ENCODE assay signal across 14 cellular contexts in genomic region chr12:116864371-116865160, GRCh38. TPM values are rescaled to one million over a fixed set of nuclear protein-coding genes. Genes with fewer than 3 reads are reported as not detected.
DNase-seq lines count a peak whose midpoint lies in the region; ATAC-seq and TF ChIP-seq lines count a peak whose summit lies in the region.
"Had no signal": no experiment of that assay in that cellular context is flagged by ENCODE, and none has a peak within 500 bp of the region (broad histone marks: within the 10 kb centered on the region; RNA-seq: fewer than 3 reads in every experiment).

No MANE protein-coding gene starts in this region.

- DNase-seq in EH (ENCODE audit: low read depth) (peak; percentile 95), Panc1 (ENCODE audit: low read depth, low spot score) (no peak), epithelial cell of esophagus (ENCODE audit: low read depth) (peak; percentile 8), renal cortical epithelial cell (ENCODE audit: low read depth) (peak; percentile 32), caudate nucleus (lab: John Stamatoyannopoulos, UW) (no peak)
- DNase-seq in stimulated activated CD8-positive, alpha-beta memory T cell treated with anti-CD3 and anti-CD28 coated beads, Interleukin-4, amount 100 ng/mL, for 48 hours = no peak
- no peak for DNase-seq in activated CD8-positive, alpha-beta memory T cell treated with anti-CD3 and anti-CD28 coated beads for 24 hours
- DNase-seq: activated CD8-positive, alpha-beta T cell treated with anti-CD3 and anti-CD28 coated beads for 36 hours; activated naive CD4-positive, alpha-beta T cell treated with anti-CD3 and anti-CD28 coated beads, Interleukin-2, amount 10 ng/mL, durations not matched to agents 7 days and 5 days; Caco-2; heart left ventricle; lower lobe of right lung; NCI-H2171 treated with DMSO at 0.1 percent for 48 hours had no signal

- TF ChIP-seq CTCF in Panc1 (IDR thresholded peaks at IDR 0.05) = no peak
- TF ChIP-seq CTCF in epithelial cell of esophagus (IDR thresholded peaks at IDR 0.05; ENCODE audit: insufficient read depth, low read depth, low read length, missing control alignments) = no peak

- peaks cover 2% of the 10 kb centered on the region; the same call in 1 of the 2 replicates for H3K27me3 ChIP-seq in Panc1 (ENCODE audit: control insufficient read depth, insufficient read depth, low read length)

- intact Hi-C loops in Panc1 (cut with micrococcal nuclease; ENCODE audit: unreplicated experiment) = no loop called here

- in situ Hi-C loops in Panc1 (cut with HindIII; ENCODE audit: low pct_unique_long_range_greater_than_20kb, low sequenced_read_pairs) = no loop called here

- H3K27ac ChIP-seq in Panc1 (ENCODE audit: low read length) = no peak overlapping the region
- H3K27ac ChIP-seq in caudate nucleus (ENCODE audit: low read depth, low read length) = no peak overlapping the region
- H3K27ac ChIP-seq: heart left ventricle, lower lobe of right lung had no signal

- no peaks in the 10 kb centered on the region for H3K36me3 ChIP-seq in Panc1 (ENCODE audit: control insufficient read depth, insufficient read depth, low read length)
- H3K36me3 ChIP-seq: heart left ventricle, lower lobe of right lung had no signal

- H3K4me1 ChIP-seq in Panc1 (ENCODE audit: control insufficient read depth, insufficient read depth, low read length) = peaks cover 14% of the 10 kb centered on the region
- H3K4me1 ChIP-seq: Caco-2, lower lobe of right lung had no signal

- CTCF ChIA-PET in Panc1 (lab: Charles Lee) = interaction anchor here (0.7 kb wide), 1 partner anchor 11 kb away, joined by 3 read pairs; no protein-coding TSS in a partner anchor

- ATAC-seq in Panc1 (0 out of 2 replicates have a peak, but pooled peaks have one; percentile 15), HG03457 (IDR thresholded peaks at IDR 0.05; ENCODE audit: unreplicated experiment) (no peak)
- ATAC-seq: activated CD8-positive, alpha-beta T cell treated with anti-CD3 and anti-CD28 coated beads for 36 hours; heart left ventricle; lower lobe of right lung had no signal

- no TSS peak for BruUV-seq in Panc1 (replicated peaks; lab: Mats Ljungman, UMichigan)

- no peaks in the 10 kb centered on the region for H3K9me3 ChIP-seq in Panc1 (ENCODE audit: control insufficient read depth, insufficient read depth, low read depth, low read length)
- H3K9me3 ChIP-seq: Caco-2, heart left ventricle, lower lobe of right lung had no signal

- H3K4me3 ChIP-seq in Panc1 (ENCODE audit: low read depth in 2 of 2, low read length in 2 of 2) (no peak overlapping the region), epithelial cell of esophagus (ENCODE audit: low read length) (no peak overlapping the region)
- H3K4me3 ChIP-seq: heart left ventricle, lower lobe of right lung had no signal

- POLR2A ChIA-PET in Panc1 (lab: Charles Lee) = interaction anchor here (0.6 kb wide), 1 partner anchor 1271 kb away, joined by 4 read pairs; the partner anchor contains the start of gene PEBP1

RNA-seq across cellular contexts. Expression of gene HRK, which starts 16.7 kb away (rescaled TPM):
- total RNA-seq in Panc1 (2021; ENCODE audit: unreplicated experiment) = 0.44 TPM
- 0.50 TPM for polyA plus RNA-seq in Panc1 (2012; ENCODE audit: insufficient read length)
- total RNA-seq in renal cortical epithelial cell = 0.05 TPM in 1 of 2 replicates, not detected in the other
- total RNA-seq: activated CD8-positive, alpha-beta T cell treated with anti-CD3 and anti-CD28 coated beads for 36 hours had no signal

RNA-seq across cellular contexts. Expression of gene FBXW8, which starts 46.2 kb away (rescaled TPM):
- 18.0 TPM for total RNA-seq in Panc1 (2021; ENCODE audit: unreplicated experiment)
- 17.0 TPM for polyA plus RNA-seq in Panc1 (2012; ENCODE audit: insufficient read length)
- 10.4 and 17.9 TPM in 2 replicates for total RNA-seq in renal cortical epithelial cell

Comparison
In these comparisons a context has a peak if more than half of its experiments do, and no peak if none do; other contexts are left out.
1. DNase-seq: peak in EH (single experiment), epithelial cell of esophagus (single experiment) and renal cortical epithelial cell (single experiment); none in Panc1 (single experiment), stimulated activated CD8-positive, alpha-beta memory T cell treated with anti-CD3 and anti-CD28 coated beads, Interleukin-4, amount 100 ng/mL, for 48 hours (single experiment), activated CD8-positive, alpha-beta memory T cell treated with anti-CD3 and anti-CD28 coated beads for 24 hours (single experiment) and caudate nucleus (0 of 61).